ENCODE assay signal across 12 cellular contexts in genomic region chr10:37434091-37434490, GRCh38.
A peak's percentile ranks its signal among the peaks of the same experiment; 100 is the strongest.
DNase-seq lines count a peak whose midpoint lies in the region; ATAC-seq and TF ChIP-seq lines count a peak whose summit lies in the region.
"Had no signal": no experiment of that assay in that cellular context is flagged by ENCODE, and none has a peak within 500 bp of the region (broad histone marks: within the 10 kb centered on the region; RNA-seq: fewer than 3 reads in every experiment).

No MANE protein-coding gene starts in this region.

- H3K4me1 Mint-ChIP-seq in Caco-2 (ENCODE audit: low read depth, unreplicated experiment), result no peaks in the 10 kb centered on the region
- no peaks in the 10 kb centered on the region for H3K4me1 Mint-ChIP-seq in activated CD8-positive, alpha-beta memory T cell treated with anti-CD3 and anti-CD28 coated beads, Interleukin-2, amount 10 ng/mL, durations not matched to agents 7 days and 5 days
- H3K4me1 Mint-ChIP-seq: nephron progenitor cell had no signal

- intact Hi-C loops in Caco-2 (cut with micrococcal nuclease; ENCODE audit: unreplicated experiment) (loop anchor here (1.0 kb wide), 3 partner anchors 61 to 545 kb away; no protein-coding TSS in a partner anchor), posterior vena cava (cut with DNase I) (no loop called here)

- H3K27me3 ChIP-seq in Caco-2 (replicated peaks; ENCODE audit: control insufficient read depth, insufficient read depth, low read length), result no peaks in the 10 kb centered on the region
- H3K27me3 ChIP-seq: cardiac muscle cell had no signal

- no peaks in the 10 kb centered on the region for H3K27me3 Mint-ChIP-seq in Caco-2 (ENCODE audit: insufficient read depth, unreplicated experiment)
- H3K27me3 Mint-ChIP-seq in activated CD8-positive, alpha-beta memory T cell treated with anti-CD3 and anti-CD28 coated beads, Interleukin-2, amount 10 ng/mL, durations not matched to agents 7 days and 5 days, result no peaks in the 10 kb centered on the region

- POLR2A ChIA-PET in Caco-2 (lab: Charles Lee) (no interaction called here), RWPE1 (lab: Yijun Ruan, JAX; ENCODE audit: low non-redundant PET) (no interaction called here)

- BruUV-seq in Caco-2 (replicated peaks; lab: Mats Ljungman, UMichigan), result no TSS peak

- no peak overlapping the region for H3K27ac ChIP-seq in RWPE1
- H3K27ac ChIP-seq: cardiac muscle cell had no signal

- CTCF ChIA-PET in Caco-2 (lab: Charles Lee) (interaction anchor here (0.7 to 1.6 kb wide), 3 partner anchors 61 to 321 kb away, joined by 3 to 6 read pairs (median 4); no protein-coding TSS in a partner anchor), RWPE1 (lab: Yijun Ruan, JAX) (interaction anchor here (0.6 kb wide), 1 partner anchor 64 kb away, joined by 4 read pairs; no protein-coding TSS in a partner anchor)
- CTCF ChIA-PET in activated CD8-positive, alpha-beta memory T cell treated with anti-CD3 and anti-CD28 coated beads, Interleukin-2, amount 10 ng/mL, durations not matched to agents 7 days and 5 days (lab: Charles Lee), result no interaction called here

- ATAC-seq in activated CD8-positive, alpha-beta memory T cell treated with anti-CD3 and anti-CD28 coated beads, Interleukin-2, amount 10 ng/mL, durations not matched to agents 7 days and 5 days, result no peak
- ATAC-seq in HG02759 (IDR thresholded peaks at IDR 0.05; ENCODE audit: unreplicated experiment), result no peak
- ATAC-seq: activated CD8-positive, alpha-beta T cell treated with anti-CD3 and anti-CD28 coated beads, Interleukin-2, amount 10 ng/mL, durations not matched to agents 7 days and 5 days had no signal

- peak; percentile 29 to 50 for TF ChIP-seq CTCF in Caco-2 (IDR thresholded peaks at IDR 0.05; ENCODE audit: insufficient read depth in 1 of 2, low read depth in 1 of 2, low read length in 1 of 2, severe bottlenecking in 1 of 2, unreplicated experiment in 1 of 2)
- peak; percentile 26; the same call in 1 of the 2 replicates for TF ChIP-seq CTCF in RWPE1 (conservative IDR thresholded peaks at IDR 0.05; ENCODE audit: low read depth)

- H3K9me3 Mint-ChIP-seq in Caco-2 (ENCODE audit: unreplicated experiment), result no peaks in the 10 kb centered on the region
- H3K9me3 Mint-ChIP-seq in activated CD8-positive, alpha-beta memory T cell treated with anti-CD3 and anti-CD28 coated beads, Interleukin-2, amount 10 ng/mL, durations not matched to agents 7 days and 5 days (ENCODE audit: low read depth), result peaks cover 3% of the 10 kb centered on the region

- DNase-seq in Caco-2 (peak in 1 of 2 experiments; percentile 6), HT1080 (ENCODE audit: low read depth) (peak; percentile 15), RWPE1 (ENCODE audit: low spot score) (peak; percentile 8), iris pigment epithelial cell (ENCODE audit: low read depth) (peak; percentile 1), NCI-H2081 (lab: John Stamatoyannopoulos, UW) (no peak), posterior vena cava (ENCODE audit: low spot score) (no peak)
- no peak for DNase-seq in activated CD8-positive, alpha-beta memory T cell treated with anti-CD3 and anti-CD28 coated beads, Interleukin-2, amount 10 ng/mL, durations not matched to agents 7 days and 5 days
- DNase-seq: activated CD8-positive, alpha-beta T cell treated with anti-CD3 and anti-CD28 coated beads, Interleukin-2, amount 10 ng/mL, durations not matched to agents 7 days and 5 days; hypothalamus; nephron progenitor cell had no signal

- no peak overlapping the region for H3K27ac Mint-ChIP-seq in Caco-2 (ENCODE audit: unreplicated experiment)
- no peak overlapping the region for H3K27ac Mint-ChIP-seq in activated CD8-positive, alpha-beta memory T cell treated with anti-CD3 and anti-CD28 coated beads, Interleukin-2, amount 10 ng/mL, durations not matched to agents 7 days and 5 days
- H3K27ac Mint-ChIP-seq: activated CD8-positive, alpha-beta T cell treated with anti-CD3 and anti-CD28 coated beads, Interleukin-2, amount 10 ng/mL, durations not matched to agents 7 days and 5 days; nephron progenitor cell had no signal

- H3K36me3 Mint-ChIP-seq in Caco-2 (ENCODE audit: insufficient read depth, unreplicated experiment), result no peaks in the 10 kb centered on the region
- H3K36me3 Mint-ChIP-seq in activated CD8-positive, alpha-beta memory T cell treated with anti-CD3 and anti-CD28 coated beads, Interleukin-2, amount 10 ng/mL, durations not matched to agents 7 days and 5 days, result no peaks in the 10 kb centered on the region

- H3K4me3 Mint-ChIP-seq in Caco-2 (ENCODE audit: unreplicated experiment), result no peak overlapping the region
- no peak overlapping the region for H3K4me3 Mint-ChIP-seq in activated CD8-positive, alpha-beta memory T cell treated with anti-CD3 and anti-CD28 coated beads, Interleukin-2, amount 10 ng/mL, durations not matched to agents 7 days and 5 days
- H3K4me3 Mint-ChIP-seq: activated CD8-positive, alpha-beta T cell treated with anti-CD3 and anti-CD28 coated beads, Interleukin-2, amount 10 ng/mL, durations not matched to agents 7 days and 5 days; nephron progenitor cell had no signal

- no peak overlapping the region for H3K4me3 ChIP-seq in Caco-2 (ENCODE audit: low read depth, low read length)
- H3K4me3 ChIP-seq: cardiac muscle cell had no signal

- H3K36me3 ChIP-seq in Caco-2 (ENCODE audit: control insufficient read depth, insufficient read depth, low read length), result no peaks in the 10 kb centered on the region
- H3K36me3 ChIP-seq: cardiac muscle cell had no signal

- H3K9me3 ChIP-seq in Caco-2, result no peaks in the 10 kb centered on the region; the same call in 1 of the 2 replicates

- no peaks in the 10 kb centered on the region for H3K4me1 ChIP-seq in Caco-2

Comparison
In these comparisons a context has a peak if more than half of its experiments do, and no peak if none do; other contexts are left out.
1. DNase-seq: peak in HT1080 (single experiment), RWPE1 (single experiment) and iris pigment epithelial cell (single experiment); none in activated CD8-positive, alpha-beta memory T cell treated with anti-CD3 and anti-CD28 coated beads, Interleukin-2, amount 10 ng/mL, durations not matched to agents 7 days and 5 days (single experiment), NCI-H2081 (0 of 2) and posterior vena cava (single experiment).